In the genomic region with DNA sequence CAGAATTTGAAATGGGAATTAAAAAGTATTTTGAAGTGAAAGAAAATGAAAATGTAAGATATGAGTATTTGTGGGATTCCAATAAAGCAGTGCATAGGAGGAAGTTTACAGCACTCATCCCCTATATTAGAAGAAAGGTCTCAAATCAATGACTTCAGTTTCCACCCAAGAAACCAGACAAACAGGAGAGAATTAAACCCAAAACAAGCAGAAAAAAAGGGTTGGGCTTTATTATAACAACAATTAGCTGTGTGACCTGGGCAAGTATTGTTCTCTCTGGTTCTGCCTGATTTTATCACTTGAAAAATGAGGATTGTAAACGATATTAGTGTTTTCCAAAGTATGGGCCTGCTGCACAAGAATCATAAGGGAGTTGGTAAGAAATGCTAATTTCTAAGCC, we compare ENCODE assay signal across 8 cellular contexts. TPM values are rescaled to one million over a fixed set of nuclear protein-coding genes. Genes with fewer than 3 reads are reported as not detected.
"Had no signal": no experiment of that assay in that cellular context is flagged by ENCODE, and none has a peak within 500 bp of the region (broad histone marks: within the 10 kb centered on the region; RNA-seq: fewer than 3 reads in every experiment).

No MANE protein-coding gene starts in this region.

- ATAC-seq: HepG2, K562 had no signal

- H3K27ac Mint-ChIP-seq: IgD-negative memory B cell had no signal

- H3K27ac ChIP-seq: HL-60, KMS-11 had no signal

- H3K4me3 ChIP-seq: K562 had no signal

- DNase-seq: IMR-90, KBM-7, KG1 had no signal

- H3K4me2 ChIP-seq: KMS-11 had no signal

- H3K4me3 Mint-ChIP-seq: IgD-negative memory B cell had no signal

- H3K9ac ChIP-seq: KMS-11 had no signal

- H3K36me3 Mint-ChIP-seq: IgD-negative memory B cell had no signal

RNA-seq across cellular contexts. Expression of a gene that starts 18.3 kb away (rescaled TPM):
- total RNA-seq: K562 had no signal
- polyA plus RNA-seq: IgD-negative memory B cell, K562 had no signal
